ENCODE assay signal across 27 cellular contexts in genomic region chr14:39030209-39030608, GRCh38.
DNase-seq lines count a peak whose midpoint lies in the region; ATAC-seq, FAIRE-seq and TF ChIP-seq lines count a peak whose summit lies in the region.
"Had no signal": no experiment of that assay in that cellular context is flagged by ENCODE, and none has a peak within 500 bp of the region (broad histone marks: within the 10 kb centered on the region; RNA-seq: fewer than 3 reads in every experiment).

No MANE protein-coding gene starts in this region.

- H3K27ac Mint-ChIP-seq in activated CD8-positive, alpha-beta T cell treated with anti-CD3 and anti-CD28 coated beads, Interleukin-2, amount 10 ng/mL, durations not matched to agents 7 days and 5 days: peak overlapping the region; percentile 31
- H3K27ac Mint-ChIP-seq in activated CD8-positive, alpha-beta T cell treated with anti-CD3 and anti-CD28 coated beads for 36 hours: no peak overlapping the region
- H3K27ac Mint-ChIP-seq in H9: peak overlapping the region in 2 of 3 experiments; percentile 14 to 73; a peak in 3 of 7 replicates
- H3K27ac Mint-ChIP-seq: CD4-positive, alpha-beta T cell had no signal

- no peak overlapping the region for H3K4me3 ChIP-seq in neuronal stem cell (ENCODE audit: low read length in 2 of 2)
- H3K4me3 ChIP-seq: A549; BLaER1 treated with 17β-estradiol and CSF1 and Interleukin-3, amounts not matched to agents 10 nM and 100 nM; SJSA1 had no signal

- H3K23ac ChIP-seq in H9 (ENCODE audit: insufficient read length, low read depth, low read length) (no peak overlapping the region), neuronal stem cell (ENCODE audit: low read depth, low read length, poor library complexity) (no peak overlapping the region)

- H4K91ac ChIP-seq in H9 (ENCODE audit: insufficient read length, low read depth, low read length): no peak overlapping the region
- no peak overlapping the region for H4K91ac ChIP-seq in neuronal stem cell (ENCODE audit: low read depth, low read length, poor library complexity)

- WGBS in H9 (ENCODE audit: extremely low coverage, insufficient read length, low lambda C conversion rate): no CpG with 5 or more reads among the region's 10 CpGs
- WGBS in neuronal stem cell (ENCODE audit: extremely low coverage in 2 of 2, insufficient read length in 2 of 2, insufficient replicate concordance in 1 of 2), 2 donors: no CpG with 5 or more reads among the region's 10 CpGs

- H3K4me1 Mint-ChIP-seq in activated CD8-positive, alpha-beta T cell treated with anti-CD3 and anti-CD28 coated beads, Interleukin-2, amount 10 ng/mL, durations not matched to agents 7 days and 5 days (ENCODE audit: low read depth): peaks cover 14% of the 10 kb centered on the region
- H3K4me1 Mint-ChIP-seq in activated CD8-positive, alpha-beta T cell treated with anti-CD3 and anti-CD28 coated beads for 36 hours (ENCODE audit: low read depth): no peaks in the 10 kb centered on the region
- no peaks in the 10 kb centered on the region for H3K4me1 Mint-ChIP-seq in H9

- CTCF ChIA-PET in activated CD8-positive, alpha-beta T cell treated with anti-CD3 and anti-CD28 coated beads, Interleukin-2, amount 10 ng/mL, durations not matched to agents 7 days and 5 days (lab: Charles Lee): no interaction called here
- CTCF ChIA-PET in activated CD8-positive, alpha-beta T cell treated with anti-CD3 and anti-CD28 coated beads for 36 hours (lab: Charles Lee): interaction anchor here (2.1 kb wide), 1 partner anchor 15 kb away, joined by 6 read pairs; no protein-coding TSS in a partner anchor

- no peak for TF ChIP-seq CTCF in activated CD8-positive, alpha-beta T cell treated with anti-CD3 and anti-CD28 coated beads for 36 hours (IDR thresholded peaks at IDR 0.05)
- TF ChIP-seq CTCF in 22Rv1 (IDR thresholded peaks at IDR 0.05): no peak
- no peak for TF ChIP-seq CTCF in H9 (conservative IDR thresholded peaks at IDR 0.05)

- H3K79me1 ChIP-seq in H9 (ENCODE audit: insufficient read depth, low read depth, low read length, poor library complexity, severe bottlenecking) (no peaks in the 10 kb centered on the region), neuronal stem cell (ENCODE audit: low read depth, low read length) (no peaks in the 10 kb centered on the region)

- H3K27me3 Mint-ChIP-seq in activated CD8-positive, alpha-beta T cell treated with anti-CD3 and anti-CD28 coated beads, Interleukin-2, amount 10 ng/mL, durations not matched to agents 7 days and 5 days (ENCODE audit: low read depth): no peaks in the 10 kb centered on the region
- no peaks in the 10 kb centered on the region for H3K27me3 Mint-ChIP-seq in activated CD8-positive, alpha-beta T cell treated with anti-CD3 and anti-CD28 coated beads for 36 hours
- no peaks in the 10 kb centered on the region for H3K27me3 Mint-ChIP-seq in H9 (ENCODE audit: low read depth)
- H3K27me3 Mint-ChIP-seq: CD4-positive, alpha-beta T cell had no signal

- no peaks in the 10 kb centered on the region for H3K4me1 ChIP-seq in H9 (ENCODE audit: insufficient read depth, low read length)
- peaks cover 4 to 12% of the 10 kb centered on the region in 2 donors for H3K4me1 ChIP-seq in neuronal stem cell (ENCODE audit: control insufficient read depth in 2 of 2, insufficient read depth in 1 of 2, low read depth in 1 of 2, low read length in 2 of 2)
- H3K4me1 ChIP-seq: SJSA1 had no signal

- H3K79me2 ChIP-seq in H9 (ENCODE audit: insufficient read depth, low read length): no peaks in the 10 kb centered on the region

- peaks cover 8 to 47% of the 10 kb centered on the region in 2 donors for H3K36me3 ChIP-seq in neuronal stem cell (replicated peaks in 1 of 2; ENCODE audit: control insufficient read depth in 2 of 2, insufficient read depth in 2 of 2, low read length in 2 of 2)

- H3K14ac ChIP-seq in H9 (ENCODE audit: insufficient read depth, low read length) (no peak overlapping the region), neuronal stem cell (ENCODE audit: low read length) (no peak overlapping the region)

- POLR2A ChIA-PET in activated CD8-positive, alpha-beta T cell treated with anti-CD3 and anti-CD28 coated beads, Interleukin-2, amount 10 ng/mL, durations not matched to agents 7 days and 5 days (lab: Charles Lee): no interaction called here
- POLR2A ChIA-PET in activated CD8-positive, alpha-beta T cell treated with anti-CD3 and anti-CD28 coated beads for 36 hours (lab: Charles Lee): no interaction called here

- no peak for FAIRE-seq in H54 (lab: Jason Lieb, UNC)
- FAIRE-seq: A549, GM18507 had no signal

- H3K18ac ChIP-seq in H9 (ENCODE audit: insufficient read length, low read depth, low read length) (no peak overlapping the region), neuronal stem cell (ENCODE audit: low read length) (no peak overlapping the region)

- no peak overlapping the region for H3K56ac ChIP-seq in H9 (ENCODE audit: insufficient read length, low read depth, low read length)

- no peak for ATAC-seq in activated CD8-positive, alpha-beta T cell treated with anti-CD3 and anti-CD28 coated beads, Interleukin-2, amount 10 ng/mL, durations not matched to agents 7 days and 5 days
- no peak for ATAC-seq in activated CD8-positive, alpha-beta T cell treated with anti-CD3 and anti-CD28 coated beads for 36 hours
- no peak for ATAC-seq in HG03457 (IDR thresholded peaks at IDR 0.05; ENCODE audit: unreplicated experiment)
- ATAC-seq: A549, HCT116 had no signal

- no peak overlapping the region for H3T11ph ChIP-seq in H9 (ENCODE audit: low read length)

- no peak overlapping the region for H2AFZ ChIP-seq in H9 (ENCODE audit: low read length)
- H2AFZ ChIP-seq in neuronal stem cell (ENCODE audit: low read length): no peak overlapping the region

- no peak overlapping the region for H3K4me3 Mint-ChIP-seq in activated CD8-positive, alpha-beta T cell treated with anti-CD3 and anti-CD28 coated beads, Interleukin-2, amount 10 ng/mL, durations not matched to agents 7 days and 5 days
- H3K4me3 Mint-ChIP-seq in activated CD8-positive, alpha-beta T cell treated with anti-CD3 and anti-CD28 coated beads for 36 hours: no peak overlapping the region
- no peak overlapping the region for H3K4me3 Mint-ChIP-seq in H9
- H3K4me3 Mint-ChIP-seq: CD4-positive, alpha-beta T cell had no signal

- no peak overlapping the region for H2BK20ac ChIP-seq in H9 (ENCODE audit: low read depth, low read length, poor library complexity, severe bottlenecking)

- H3K4me2 ChIP-seq in H9 (ENCODE audit: insufficient read depth, insufficient read length, low read length) (no peak overlapping the region), neuronal stem cell (ENCODE audit: insufficient read depth, low read length, poor library complexity, severe bottlenecking) (no peak overlapping the region)
- H3K4me2 ChIP-seq: A549 had no signal

- H3K9me3 Mint-ChIP-seq in activated CD8-positive, alpha-beta T cell treated with anti-CD3 and anti-CD28 coated beads, Interleukin-2, amount 10 ng/mL, durations not matched to agents 7 days and 5 days (ENCODE audit: insufficient read depth): no peaks in the 10 kb centered on the region
- no peaks in the 10 kb centered on the region for H3K9me3 Mint-ChIP-seq in activated CD8-positive, alpha-beta T cell treated with anti-CD3 and anti-CD28 coated beads for 36 hours
- H3K9me3 Mint-ChIP-seq in H9: no peaks in the 10 kb centered on the region
- H3K9me3 Mint-ChIP-seq: CD4-positive, alpha-beta T cell had no signal

- H2BK120ac ChIP-seq in H9 (ENCODE audit: low read depth, low read length, poor library complexity, severe bottlenecking) (no peak overlapping the region), neuronal stem cell (ENCODE audit: low read depth, low read length) (no peak overlapping the region)

- no peak for DNase-seq in activated CD8-positive, alpha-beta T cell treated with anti-CD3 and anti-CD28 coated beads, Interleukin-2, amount 10 ng/mL, durations not matched to agents 7 days and 5 days
- DNase-seq in activated CD8-positive, alpha-beta T cell treated with anti-CD3 and anti-CD28 coated beads for 36 hours: no peak
- DNase-seq in H9 (no peak), neuronal stem cell (ENCODE audit: low spot score) (no peak), H54 (ENCODE audit: insufficient read length, low spot score) (no peak), H4 (ENCODE audit: low spot score) (no peak)
- DNase-seq: AML-193; CD4-positive, alpha-beta T cell; DMS53; Karpas-422; NCI-H1092; NCI-H1417 treated with DMSO at 0.1 percent for 48 hours; NCI-H1694 treated with DMSO at 0.1 percent for 48 hours; NCI-H2081 treated with DMSO at 0.1 percent for 48 hours; NCI-H2171; NCI-H226; NCI-H510A; NCI-H69; Right ventricle myocardium superior; RPMI8226 had no signal

- H3K4ac ChIP-seq in H9 (ENCODE audit: low read depth, low read length): no peak overlapping the region
- H3K4ac ChIP-seq in neuronal stem cell (ENCODE audit: low read length): no peak overlapping the region

- H3K27me3 ChIP-seq in H9 (ENCODE audit: insufficient read depth, low read length): no peaks in the 10 kb centered on the region
- no peaks in the 10 kb centered on the region for H3K27me3 ChIP-seq in neuronal stem cell (ENCODE audit: control insufficient read depth in 3 of 3, insufficient read depth in 3 of 3, low read depth in 1 of 3, low read length in 3 of 3)
- H3K27me3 ChIP-seq: BLaER1 treated with 17β-estradiol and CSF1 and Interleukin-3, amounts not matched to agents 10 nM and 100 nM; SJSA1 had no signal

- no peaks in the 10 kb centered on the region for H3K23me2 ChIP-seq in H9 (ENCODE audit: insufficient read length, low read depth, low read length, poor library complexity, severe bottlenecking)

- no peak for TF ChIP-seq POLR2A in H54 (IDR thresholded peaks at IDR 0.05; ENCODE audit: low read depth, low read length)

- H3K27ac ChIP-seq in 22Rv1: peak overlapping the region; percentile 96
- H3K27ac ChIP-seq in H9 (ENCODE audit: insufficient read length, low read depth, low read length): no peak overlapping the region
- no peak overlapping the region for H3K27ac ChIP-seq in neuronal stem cell (replicated peaks; ENCODE audit: low read length)
- H3K27ac ChIP-seq: A549; BLaER1 treated with 17β-estradiol and CSF1 and Interleukin-3, amounts not matched to agents 10 nM and 100 nM; SJSA1 had no signal

- H2BK15ac ChIP-seq in H9 (ENCODE audit: low read depth, low read length) (no peak overlapping the region), neuronal stem cell (ENCODE audit: low read length) (no peak overlapping the region)

- no peaks in the 10 kb centered on the region for H4K20me1 ChIP-seq in H9 (ENCODE audit: control insufficient read depth, insufficient read depth, insufficient read length)
- H4K20me1 ChIP-seq: BLaER1 treated with 17β-estradiol and CSF1 and Interleukin-3, amounts not matched to agents 10 nM and 100 nM had no signal

- H3K9me3 ChIP-seq in H9 (ENCODE audit: control insufficient read depth, low read depth, low read length) (no peaks in the 10 kb centered on the region), neuronal stem cell (replicated peaks in 1 of 2; ENCODE audit: control insufficient read depth in 2 of 2, insufficient read depth in 1 of 2, low read depth in 1 of 2, low read length in 2 of 2) (no peaks in the 10 kb centered on the region)
- H3K9me3 ChIP-seq: A549; BLaER1 treated with 17β-estradiol and CSF1 and Interleukin-3, amounts not matched to agents 10 nM and 100 nM; SJSA1 had no signal

- H2BK12ac ChIP-seq in H9 (ENCODE audit: insufficient read length, low read depth, low read length) (no peak overlapping the region), neuronal stem cell (ENCODE audit: low read length) (no peak overlapping the region)

- peaks cover 25% of the 10 kb centered on the region for H3K36me3 Mint-ChIP-seq in activated CD8-positive, alpha-beta T cell treated with anti-CD3 and anti-CD28 coated beads, Interleukin-2, amount 10 ng/mL, durations not matched to agents 7 days and 5 days (ENCODE audit: low read depth)
- H3K36me3 Mint-ChIP-seq in activated CD8-positive, alpha-beta T cell treated with anti-CD3 and anti-CD28 coated beads for 36 hours (ENCODE audit: low read depth): peaks cover 16% of the 10 kb centered on the region
- peaks cover 10 to 32% (median 24%) of the 10 kb centered on the region in 3 experiments; a peak in 6 of 7 replicates for H3K36me3 Mint-ChIP-seq in H9 (ENCODE audit: insufficient read depth in 1 of 3, low read depth in 3 of 3)

- H4K8ac ChIP-seq in H9 (replicated peaks; ENCODE audit: insufficient read length, low read depth, low read length): no peak overlapping the region
- H4K8ac ChIP-seq in neuronal stem cell (ENCODE audit: low read depth, low read length): no peak overlapping the region

- H4K5ac ChIP-seq in H9 (ENCODE audit: insufficient read length, low read depth, low read length): no peak overlapping the region

- H3K9ac ChIP-seq in H9 (ENCODE audit: extremely low read depth, insufficient read length, low read length) (no peak overlapping the region), neuronal stem cell (ENCODE audit: low read depth, low read length, poor library complexity) (peak overlapping the region; percentile 36)
- H3K9ac ChIP-seq: BLaER1 treated with 17β-estradiol and CSF1 and Interleukin-3, amounts not matched to agents 10 nM and 100 nM had no signal

- H2BK5ac ChIP-seq in H9 (ENCODE audit: insufficient read length, low read length): no peak overlapping the region
- peak overlapping the region; percentile 53 for H2BK5ac ChIP-seq in neuronal stem cell (ENCODE audit: low read length)

- intact Hi-C loops in activated CD8-positive, alpha-beta T cell treated with anti-CD3 and anti-CD28 coated beads for 36 hours (cut with micrococcal nuclease): no loop called here

- H2AK5ac ChIP-seq in H9 (ENCODE audit: insufficient read length, low read length): no peak overlapping the region
- H2AK5ac ChIP-seq in neuronal stem cell (ENCODE audit: low read depth, low read length): no peak overlapping the region
